In genomic region chr14:90293766-90294471, GRCh38 we compare ENCODE assay signal across 2 cellular contexts.
TF ChIP-seq lines count a peak whose summit lies in the region.

No MANE protein-coding gene starts in this region.

TF ChIP-seq in SK-N-SH, 30 proteins besides CTCF, POLR2A, EP300 and RAD21 (continued from another document):
- TF ChIP-seq REST (IDR thresholded peaks at IDR 0.05; ENCODE audit: low read depth, low read length) (no peak), SMC3 (IDR thresholded peaks at IDR 0.05; ENCODE audit: low read depth, low read length) (no peak), TAF1 (IDR thresholded peaks at IDR 0.05; ENCODE audit: borderline replicate concordance, low read depth, low read length) (no peak), NRF1 (IDR thresholded peaks at IDR 0.05; ENCODE audit: low read depth, low read length) (no peak), GATA2 (CRISPR knock-in tag; IDR thresholded peaks at IDR 0.05) (no peak), USF2 (IDR thresholded peaks at IDR 0.05; ENCODE audit: borderline replicate concordance, low read depth, low read length) (no peak), FOXM1 (IDR thresholded peaks at IDR 0.05; ENCODE audit: low read depth) (no peak), GABPA (IDR thresholded peaks at IDR 0.05; ENCODE audit: low read depth) (no peak), TCF12 (IDR thresholded peaks at IDR 0.05) (no peak)

TF ChIP-seq in SK-N-SH treated with all-trans-retinoic acid at 6 μM for 48 hours, 23 proteins besides CTCF, POLR2A, EP300 and RAD21 (continued from another document):
- TF ChIP-seq CSRNP3 (CRISPR knock-in tag; IDR thresholded peaks at IDR 0.05) (no peak), ZNF8 (CRISPR knock-in tag; IDR thresholded peaks at IDR 0.05) (no peak), ESRRG (CRISPR knock-in tag; IDR thresholded peaks at IDR 0.05) (no peak), ISL1 (CRISPR knock-in tag; IDR thresholded peaks at IDR 0.05) (no peak), ZNF70 (CRISPR knock-in tag; IDR thresholded peaks at IDR 0.05) (no peak), OSR1 (CRISPR knock-in tag; IDR thresholded peaks at IDR 0.05) (no peak), PPARA (CRISPR knock-in tag; IDR thresholded peaks at IDR 0.05; ENCODE audit: borderline replicate concordance) (no peak), CSDC2 (CRISPR knock-in tag; IDR thresholded peaks at IDR 0.05) (no peak)
TF ChIP-seq in SK-N-SH treated with all-trans-retinoic acid at 6 μM for 48 hours: peak in this region for 0.
